Comparison of ENCODE assay signal across 2 cellular contexts in genomic region chr2:148701039-148701438, GRCh38.
A peak's percentile ranks its signal among the peaks of the same experiment; 100 is the strongest.
TF ChIP-seq lines count a peak whose summit lies in the region.

No MANE protein-coding gene starts in this region.

TF ChIP-seq in HepG2, 621 proteins besides CTCF, POLR2A, EP300 and RAD21:
- no peak for TF ChIP-seq SP5 (CRISPR knock-in tag; IDR thresholded peaks at IDR 0.05; ENCODE audit: borderline replicate concordance, low read depth)
- peak; percentile 83; the same call in 1 of the 2 replicates for TF ChIP-seq ZNF280D (CRISPR knock-in tag; IDR thresholded peaks at IDR 0.05)

TF ChIP-seq in K562, 482 proteins besides CTCF, POLR2A, EP300 and RAD21:
- TF ChIP-seq ZNF589 (CRISPR knock-in tag; IDR thresholded peaks at IDR 0.05; ENCODE audit: low read depth) = no peak
- TF ChIP-seq CBX3 (IDR thresholded peaks at IDR 0.05; ENCODE audit: borderline replicate concordance in 1 of 2, low read length in 2 of 2) = peak in 1 of 2 experiments; percentile 55; a peak in 1 of 3 replicates
- TF ChIP-seq NONO (IDR thresholded peaks at IDR 0.05; ENCODE audit: low read depth in 2 of 2, low read length in 1 of 2) = no peak
- no peak for TF ChIP-seq SP1 (CRISPR knock-in tag; IDR thresholded peaks at IDR 0.05)
- TF ChIP-seq NFE2L1 (tag; IDR thresholded peaks at IDR 0.05; ENCODE audit: borderline replicate concordance, low read depth) = no peak
- no peak for TF ChIP-seq LARP7 (IDR thresholded peaks at IDR 0.05)
- TF ChIP-seq MCM7 (IDR thresholded peaks at IDR 0.05) = no peak
- TF ChIP-seq MTF1 (CRISPR knock-in tag; IDR thresholded peaks at IDR 0.05; ENCODE audit: borderline replicate concordance) = no peak
- TF ChIP-seq RBM25 (IDR thresholded peaks at IDR 0.05; ENCODE audit: low read depth, low read length, severe bottlenecking) = peak; percentile 53
